Comparison of ENCODE assay signal across 8 cellular contexts in genomic region chr6:17156112-17156921, GRCh38. TPM values are rescaled to one million over a fixed set of nuclear protein-coding genes. Genes with fewer than 3 reads are reported as not detected.
A peak's percentile ranks its signal among the peaks of the same experiment; 100 is the strongest.
DNase-seq lines count a peak whose midpoint lies in the region; ATAC-seq and TF ChIP-seq lines count a peak whose summit lies in the region.

No MANE protein-coding gene starts in this region.

- H4K20me1 ChIP-seq in H9 (ENCODE audit: control insufficient read depth, insufficient read depth, insufficient read length): no peaks in the 10 kb centered on the region

- H3K36me3 ChIP-seq in CD4-positive, CD25-positive, alpha-beta regulatory T cell (ENCODE audit: control insufficient read depth, insufficient read depth, low read length): no peaks in the 10 kb centered on the region

- POLR2A ChIA-PET in activated B cell treated with CpG ODN at 0.5 μM for 24 hours (lab: Charles Lee): no interaction called here

- H3T11ph ChIP-seq in H9 (ENCODE audit: low read length): no peak overlapping the region

- no peak overlapping the region for H2BK15ac ChIP-seq in H9 (ENCODE audit: low read depth, low read length)

- CTCF ChIA-PET in activated B cell treated with CpG ODN at 0.5 μM for 24 hours (lab: Charles Lee): interaction anchor here (0.6 to 2.1 kb wide), 5 partner anchors 14 to 659 kb away, joined by 3 to 10 read pairs (median 5); no protein-coding TSS in a partner anchor

- TF ChIP-seq CTCF in H9 (conservative IDR thresholded peaks at IDR 0.05) (peak; percentile 91), activated B cell treated with CpG ODN at 0.5 μM for 24 hours (IDR thresholded peaks at IDR 0.05) (peak; percentile 13)

- no peaks in the 10 kb centered on the region for H3K4me1 ChIP-seq in CD4-positive, CD25-positive, alpha-beta regulatory T cell (ENCODE audit: control insufficient read depth, insufficient read depth, low read length, poor library complexity, severe bottlenecking)
- no peaks in the 10 kb centered on the region for H3K4me1 ChIP-seq in H9 (ENCODE audit: insufficient read depth, low read length)

- peaks cover 8% of the 10 kb centered on the region for H3K27me3 Mint-ChIP-seq in CD4-positive, CD25-positive, alpha-beta regulatory T cell
- H3K27me3 Mint-ChIP-seq in H9 (ENCODE audit: low read depth) (peaks cover 9% of the 10 kb centered on the region), activated B cell treated with CpG ODN at 0.5 μM for 24 hours (peaks cover 11% of the 10 kb centered on the region)

- H3K4me3 ChIP-seq in CD4-positive, CD25-positive, alpha-beta regulatory T cell (ENCODE audit: low read depth, low read length): no peak overlapping the region

- no peaks in the 10 kb centered on the region for H3K79me1 ChIP-seq in H9 (ENCODE audit: insufficient read depth, low read depth, low read length, poor library complexity, severe bottlenecking)

- H3K9me3 ChIP-seq in CD4-positive, CD25-positive, alpha-beta regulatory T cell (ENCODE audit: control insufficient read depth in 2 of 2, low read length in 2 of 2): peaks cover 0 to 4% of the 10 kb centered on the region in 2 experiments
- H3K9me3 ChIP-seq in H9 (ENCODE audit: control insufficient read depth, low read depth, low read length): no peaks in the 10 kb centered on the region

- no peaks in the 10 kb centered on the region for H3K36me3 Mint-ChIP-seq in CD4-positive, CD25-positive, alpha-beta regulatory T cell
- H3K36me3 Mint-ChIP-seq in H9 (ENCODE audit: insufficient read depth in 1 of 3, low read depth in 3 of 3): 0 out of 7 replicates have a peak, but pooled peaks cover 0 to 2% (median 0%) of the 10 kb centered on the region in 3 experiments
- H3K36me3 Mint-ChIP-seq in activated B cell treated with CpG ODN at 0.5 μM for 24 hours (ENCODE audit: low read depth): no peaks in the 10 kb centered on the region

- H4K91ac ChIP-seq in H9 (ENCODE audit: insufficient read length, low read depth, low read length): no peak overlapping the region

- H2BK120ac ChIP-seq in H9 (ENCODE audit: low read depth, low read length, poor library complexity, severe bottlenecking): no peak overlapping the region

- no peak overlapping the region for H3K9ac ChIP-seq in H9 (ENCODE audit: extremely low read depth, insufficient read length, low read length)

- H3K79me2 ChIP-seq in H9 (ENCODE audit: insufficient read depth, low read length): no peaks in the 10 kb centered on the region

- H4K5ac ChIP-seq in H9 (ENCODE audit: insufficient read length, low read depth, low read length): no peak overlapping the region

- no peaks in the 10 kb centered on the region for H3K23me2 ChIP-seq in H9 (ENCODE audit: insufficient read length, low read depth, low read length, poor library complexity, severe bottlenecking)

- no peak overlapping the region for H3K56ac ChIP-seq in H9 (ENCODE audit: insufficient read length, low read depth, low read length)

- no CpG with 5 or more reads among the region's 4 CpGs for WGBS in H9 (ENCODE audit: extremely low coverage, insufficient read length, low lambda C conversion rate)

- no peak overlapping the region for H3K4me3 Mint-ChIP-seq in CD4-positive, CD25-positive, alpha-beta regulatory T cell
- H3K4me3 Mint-ChIP-seq in H9 (no peak overlapping the region), activated B cell treated with CpG ODN at 0.5 μM for 24 hours (no peak overlapping the region)

- no peak overlapping the region for H3K23ac ChIP-seq in H9 (ENCODE audit: insufficient read length, low read depth, low read length)

- H2BK5ac ChIP-seq in H9 (ENCODE audit: insufficient read length, low read length): no peak overlapping the region

- ATAC-seq in CD4-positive, CD25-positive, alpha-beta regulatory T cell (ENCODE audit: low read depth in 2 of 2): no peak
- ATAC-seq in activated B cell treated with CpG ODN at 0.5 μM for 24 hours (ENCODE audit: low read depth) (peak; percentile 31), left colon (peak; percentile 31), HG02588 (IDR thresholded peaks at IDR 0.05; ENCODE audit: unreplicated experiment) (no peak)

- no peak overlapping the region for H2AFZ ChIP-seq in H9 (ENCODE audit: low read length)

- intact Hi-C loops in activated B cell treated with CpG ODN at 0.5 μM for 24 hours (cut with micrococcal nuclease) (loop anchor here (1.0 to 10.0 kb wide), 5 partner anchors 428 to 1346 kb away; no protein-coding TSS in a partner anchor), left colon (cut with DNase I, micrococcal nuclease) (loop anchor here in 1 of 2 donors (2.0 to 5.0 kb wide), 2 partner anchors 428 to 646 kb away; no protein-coding TSS in a partner anchor)

- H3K18ac ChIP-seq in H9 (ENCODE audit: insufficient read length, low read depth, low read length): no peak overlapping the region

- H3K27ac ChIP-seq in CD4-positive, CD25-positive, alpha-beta regulatory T cell (ENCODE audit: insufficient read depth, low read length, poor library complexity, severe bottlenecking): no peak overlapping the region
- H3K27ac ChIP-seq in H9 (ENCODE audit: insufficient read length, low read depth, low read length): no peak overlapping the region
- no peak overlapping the region for H3K27ac ChIP-seq in caudate nucleus (ENCODE audit: low read depth, low read length)

- no peak overlapping the region for H3K27ac Mint-ChIP-seq in CD4-positive, CD25-positive, alpha-beta regulatory T cell
- H3K27ac Mint-ChIP-seq in H9: no peak overlapping the region
- H3K27ac Mint-ChIP-seq in activated B cell treated with CpG ODN at 0.5 μM for 24 hours: no peak overlapping the region

- no peak overlapping the region for H3K4me2 ChIP-seq in H9 (ENCODE audit: insufficient read depth, insufficient read length, low read length)

- no peak overlapping the region for H3K4ac ChIP-seq in H9 (ENCODE audit: low read depth, low read length)

- no peaks in the 10 kb centered on the region for H3K4me1 Mint-ChIP-seq in CD4-positive, CD25-positive, alpha-beta regulatory T cell
- H3K4me1 Mint-ChIP-seq in H9: no peaks in the 10 kb centered on the region
- H3K4me1 Mint-ChIP-seq in activated B cell treated with CpG ODN at 0.5 μM for 24 hours: no peaks in the 10 kb centered on the region

- H3K14ac ChIP-seq in H9 (ENCODE audit: insufficient read depth, low read length): no peak overlapping the region

- no peak overlapping the region for H2BK12ac ChIP-seq in H9 (ENCODE audit: insufficient read length, low read depth, low read length)

- H3K9me3 Mint-ChIP-seq in CD4-positive, CD25-positive, alpha-beta regulatory T cell: peaks cover 0 to 5% (median 0%) of the 10 kb centered on the region in 7 donors
- H3K9me3 Mint-ChIP-seq in H9 (peaks cover 3 to 10% of the 10 kb centered on the region in 2 experiments; a peak in 4 of 5 replicates), activated B cell treated with CpG ODN at 0.5 μM for 24 hours (peaks cover 15% of the 10 kb centered on the region)

- H2AK5ac ChIP-seq in H9 (ENCODE audit: insufficient read length, low read length): no peak overlapping the region

- DNase-seq in CD4-positive, CD25-positive, alpha-beta regulatory T cell: peak; percentile 36 to 72 (median 63)
- peak; percentile 35 for DNase-seq in H9
- peak; percentile 2 for DNase-seq in NCI-H2196 treated with DMSO at 0.1 percent for 48 hours (lab: John Stamatoyannopoulos, UW; ENCODE audit: unreplicated experiment)
- DNase-seq in activated B cell treated with CpG ODN at 0.5 μM for 24 hours: no peak
- DNase-seq in caudate nucleus (lab: John Stamatoyannopoulos, UW): peak in 49 of 61 donors; percentile 0 to 89 (median 24)
- peak in 1 of 2 donors; percentile 81 for DNase-seq in left colon
- DNase-seq in stimulated activated CD4-positive, alpha-beta T cell treated with anti-CD3 and anti-CD28 coated beads, Interleukin-4, amount 100 ng/mL, for 24 hours: peak; percentile 71

- no peak overlapping the region for H2BK20ac ChIP-seq in H9 (ENCODE audit: low read depth, low read length, poor library complexity, severe bottlenecking)

- no peak overlapping the region for H4K8ac ChIP-seq in H9 (replicated peaks; ENCODE audit: insufficient read length, low read depth, low read length)

- H3K27me3 ChIP-seq in CD4-positive, CD25-positive, alpha-beta regulatory T cell (ENCODE audit: control insufficient read depth, insufficient read depth, low read length): peaks cover 9% of the 10 kb centered on the region
- no peaks in the 10 kb centered on the region for H3K27me3 ChIP-seq in H9 (ENCODE audit: insufficient read depth, low read length)

RNA-seq across cellular contexts. Expression of gene STMND1, which starts 54.5 kb away (rescaled TPM):
- total RNA-seq in CD4-positive, CD25-positive, alpha-beta regulatory T cell: not detected
- not detected for polyA plus RNA-seq in CD4-positive, CD25-positive, alpha-beta regulatory T cell
- total RNA-seq in H9 (2021): not detected in 2 replicates
- not detected in 2 replicates for total RNA-seq in activated B cell treated with CpG ODN at 0.5 μM for 24 hours
- total RNA-seq in left colon: 1 to 10 TPM in 1 of 2 donors, under 1 TPM in 1; 0.92 to 1.4 TPM

Comparison
In these comparisons a context has a peak if more than half of its experiments do, and no peak if none do; other contexts are left out.
1. ATAC-seq: peak in activated B cell treated with CpG ODN at 0.5 μM for 24 hours (single experiment) and left colon (single experiment); none in CD4-positive, CD25-positive, alpha-beta regulatory T cell (0 of 2) and HG02588 (single experiment).